Comparison of ENCODE assay signal across 27 cellular contexts in genomic region chr6:108482559-108482958, GRCh38.
"Had no signal": no experiment of that assay in that cellular context is flagged by ENCODE, and none has a peak within 500 bp of the region (broad histone marks: within the 10 kb centered on the region; RNA-seq: fewer than 3 reads in every experiment).

No MANE protein-coding gene starts in this region.

- H3K4me3 ChIP-seq: colonic mucosa, coronary artery, dorsolateral prefrontal cortex, esophagus muscularis mucosa, esophagus squamous epithelium, gastrocnemius medialis, gastroesophageal sphincter, heart left ventricle, heart right ventricle had no signal

- FAIRE-seq: endometrium, endothelial cell of umbilical vein, frontal cortex had no signal

- H3K27ac ChIP-seq: colonic mucosa, coronary artery, dorsolateral prefrontal cortex, epithelial cell of prostate, esophagus muscularis mucosa, esophagus squamous epithelium, foreskin keratinocyte, gastrocnemius medialis, gastroesophageal sphincter, heart left ventricle, heart right ventricle had no signal

- H3K4me1 ChIP-seq: colonic mucosa, esophagus muscularis mucosa, esophagus squamous epithelium, foreskin keratinocyte, gastrocnemius medialis, gastroesophageal sphincter had no signal

- ATAC-seq: effector memory CD8-positive, alpha-beta T cell; esophagus mucosa; foreskin keratinocyte; gastrocnemius medialis; gastroesophageal sphincter; heart left ventricle; heart right ventricle had no signal

- H3K27me3 ChIP-seq: colonic mucosa, dorsolateral prefrontal cortex, esophagus muscularis mucosa, esophagus squamous epithelium, foreskin keratinocyte, gastrocnemius medialis, gastroesophageal sphincter, heart left ventricle, heart right ventricle had no signal

- H3K36me3 ChIP-seq: colonic mucosa, gastrocnemius medialis had no signal

- H3K9me3 ChIP-seq: colonic mucosa, esophagus muscularis mucosa, esophagus squamous epithelium, gastrocnemius medialis, gastroesophageal sphincter, heart left ventricle, heart right ventricle had no signal

- DNase-seq: colonic mucosa; cortex of kidney; dermis blood vessel endothelial cell; dorsolateral prefrontal cortex; effector CD4-positive, alpha-beta T cell; effector CD8-positive, alpha-beta T cell; effector memory CD4-positive, alpha-beta T cell; effector memory CD8-positive, alpha-beta T cell; endodermal cell; erythroblast; esophagus squamous epithelium; foreskin fibroblast; foreskin keratinocyte; foreskin melanocyte; gastrocnemius medialis; glutamatergic neuron; head of caudate nucleus; heart left ventricle; heart right ventricle had no signal
